18 cellular contexts compared by ENCODE assay signal in the genomic region with DNA sequence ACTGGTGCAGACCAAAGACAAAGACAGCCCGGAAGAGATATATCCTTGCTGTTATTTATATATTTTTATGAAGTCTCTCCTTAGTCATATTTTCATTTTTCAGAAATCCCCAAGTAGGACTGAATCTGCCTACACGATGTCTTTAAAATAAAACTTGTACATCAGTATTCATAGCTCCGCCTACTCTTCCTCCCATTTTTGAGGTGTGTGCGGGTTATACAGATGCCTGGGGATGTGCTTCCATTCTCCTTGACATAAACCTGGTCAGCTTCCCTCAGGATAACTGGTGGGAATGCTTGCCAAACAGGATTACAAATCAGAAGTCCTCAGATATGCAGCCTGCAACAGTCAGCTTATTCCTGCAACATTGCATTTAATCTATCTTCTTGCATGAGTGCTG.
"Had no signal": no experiment of that assay in that cellular context is flagged by ENCODE, and none has a peak within 500 bp of the region (broad histone marks: within the 10 kb centered on the region; RNA-seq: fewer than 3 reads in every experiment).

No MANE protein-coding gene starts in this region.

- DNase-seq: colonic mucosa; cortex of kidney; dermis blood vessel endothelial cell; dorsolateral prefrontal cortex; effector CD4-positive, alpha-beta T cell; effector CD8-positive, alpha-beta T cell; effector memory CD4-positive, alpha-beta T cell; effector memory CD8-positive, alpha-beta T cell; endodermal cell; erythroblast; esophagus squamous epithelium; foreskin fibroblast; foreskin keratinocyte; foreskin melanocyte; gastrocnemius medialis; glutamatergic neuron; heart left ventricle; heart right ventricle had no signal
